In genomic region chr1:71089536-71090270, GRCh38 we compare ENCODE assay signal across 16 cellular contexts. TPM values are rescaled to one million over a fixed set of nuclear protein-coding genes. Genes with fewer than 3 reads are reported as not detected.
DNase-seq lines count a peak whose midpoint lies in the region; ATAC-seq and TF ChIP-seq lines count a peak whose summit lies in the region.
"Had no signal": no experiment of that assay in that cellular context is flagged by ENCODE, and none has a peak within 500 bp of the region (broad histone marks: within the 10 kb centered on the region; RNA-seq: fewer than 3 reads in every experiment).

No MANE protein-coding gene starts in this region.

- H3K27me3 ChIP-seq in adipocyte (replicated peaks; ENCODE audit: control insufficient read depth, insufficient read depth, low read length): no peaks in the 10 kb centered on the region
- H3K27me3 ChIP-seq in rectal smooth muscle tissue (ENCODE audit: control insufficient read depth, insufficient read depth, low read length): no peaks in the 10 kb centered on the region
- H3K27me3 ChIP-seq: BE2C had no signal

- no peaks in the 10 kb centered on the region for H3K9me3 ChIP-seq in adipocyte (ENCODE audit: control insufficient read depth, low read length)
- H3K9me3 ChIP-seq: BE2C had no signal

- no peak for TF ChIP-seq CTCF in fibroblast of the aortic adventitia (IDR thresholded peaks at IDR 0.05; ENCODE audit: insufficient read depth, low read length)

- peak; percentile 64 for DNase-seq in AG20443 (ENCODE audit: low spot score)
- peak; percentile 89 for DNase-seq in adipocyte (ENCODE audit: low read depth)
- peak; percentile 91 for DNase-seq in fibroblast of the aortic adventitia (ENCODE audit: low read depth)
- DNase-seq in SIG-M5 (lab: John Stamatoyannopoulos, UW): no peak
- DNase-seq in OCI-M1 (lab: John Stamatoyannopoulos, UW): no peak
- DNase-seq: activated CD4-positive, alpha-beta T cell treated with anti-CD3 and anti-CD28 coated beads for 36 hours; activated T-cell treated with anti-CD3 and anti-CD28 coated beads, Interleukin-2, amount 50 U/mL, for 72 hours; BE2C; NCI-H2081; T-cell had no signal

- H3K4me1 ChIP-seq in adipocyte (ENCODE audit: control insufficient read depth, insufficient read depth, low read length) (peaks cover 34% of the 10 kb centered on the region), rectal smooth muscle tissue (ENCODE audit: control insufficient read depth, insufficient read depth, low read length) (peaks cover 2% of the 10 kb centered on the region)
- H3K4me1 ChIP-seq: BE2C had no signal

- H3K27ac ChIP-seq in rectal smooth muscle tissue (ENCODE audit: low read depth, low read length): peak overlapping the region; percentile 49
- H3K27ac ChIP-seq: cardiac muscle cell had no signal

- peak overlapping the region; percentile 84 for H3K9ac ChIP-seq in adipocyte (ENCODE audit: low read length)
- no peak overlapping the region for H3K9ac ChIP-seq in rectal smooth muscle tissue (ENCODE audit: low read length)

- H3K36me3 ChIP-seq in adipocyte (ENCODE audit: control insufficient read depth, insufficient read depth, low read length, severe bottlenecking) (no peaks in the 10 kb centered on the region), rectal smooth muscle tissue (ENCODE audit: control insufficient read depth, insufficient read depth, low read length) (no peaks in the 10 kb centered on the region)
- H3K36me3 ChIP-seq: BE2C, cardiac muscle cell had no signal

- H3K4me3 ChIP-seq in adipocyte (ENCODE audit: low read length) (peak overlapping the region; percentile 57), fibroblast of the aortic adventitia (ENCODE audit: low read depth, low read length) (no peak overlapping the region), rectal smooth muscle tissue (ENCODE audit: low read length) (no peak overlapping the region)
- H3K4me3 ChIP-seq: cardiac muscle cell had no signal

- ATAC-seq in HG03196 (IDR thresholded peaks at IDR 0.05; ENCODE audit: unreplicated experiment): no peak
- no peak for ATAC-seq in HG02885 (IDR thresholded peaks at IDR 0.05; ENCODE audit: poor library complexity, unreplicated experiment)
- ATAC-seq: activated CD4-positive, alpha-beta T cell treated with anti-CD3 and anti-CD28 coated beads for 36 hours; activated T-cell treated with anti-CD3 and anti-CD28 coated beads, Interleukin-2, amount 50 U/mL, for 72 hours; left lobe of liver; T-cell had no signal

RNA-seq across cellular contexts. Expression of gene ZRANB2, which starts 8.9 kb away (rescaled TPM):
- 49.3 and 61.5 TPM in 2 replicates for total RNA-seq in fibroblast of the aortic adventitia (ENCODE audit: low replicate concordance)

RNA-seq across cellular contexts. Expression of gene PTGER3, which starts 42.1 kb away (rescaled TPM):
- 1.5 and 11.7 TPM in 2 replicates for total RNA-seq in fibroblast of the aortic adventitia (ENCODE audit: low replicate concordance)
- total RNA-seq: activated CD4-positive, alpha-beta T cell treated with anti-CD3 and anti-CD28 coated beads for 36 hours; neural crest cell had no signal

Comparison
In these comparisons a context has a peak if more than half of its experiments do, and no peak if none do; other contexts are left out.
1. DNase-seq: peak in AG20443 (single experiment), adipocyte (single experiment) and fibroblast of the aortic adventitia (single experiment); none in SIG-M5 (single experiment) and OCI-M1 (single experiment).